8 cellular contexts compared by ENCODE assay signal in the genomic region with DNA sequence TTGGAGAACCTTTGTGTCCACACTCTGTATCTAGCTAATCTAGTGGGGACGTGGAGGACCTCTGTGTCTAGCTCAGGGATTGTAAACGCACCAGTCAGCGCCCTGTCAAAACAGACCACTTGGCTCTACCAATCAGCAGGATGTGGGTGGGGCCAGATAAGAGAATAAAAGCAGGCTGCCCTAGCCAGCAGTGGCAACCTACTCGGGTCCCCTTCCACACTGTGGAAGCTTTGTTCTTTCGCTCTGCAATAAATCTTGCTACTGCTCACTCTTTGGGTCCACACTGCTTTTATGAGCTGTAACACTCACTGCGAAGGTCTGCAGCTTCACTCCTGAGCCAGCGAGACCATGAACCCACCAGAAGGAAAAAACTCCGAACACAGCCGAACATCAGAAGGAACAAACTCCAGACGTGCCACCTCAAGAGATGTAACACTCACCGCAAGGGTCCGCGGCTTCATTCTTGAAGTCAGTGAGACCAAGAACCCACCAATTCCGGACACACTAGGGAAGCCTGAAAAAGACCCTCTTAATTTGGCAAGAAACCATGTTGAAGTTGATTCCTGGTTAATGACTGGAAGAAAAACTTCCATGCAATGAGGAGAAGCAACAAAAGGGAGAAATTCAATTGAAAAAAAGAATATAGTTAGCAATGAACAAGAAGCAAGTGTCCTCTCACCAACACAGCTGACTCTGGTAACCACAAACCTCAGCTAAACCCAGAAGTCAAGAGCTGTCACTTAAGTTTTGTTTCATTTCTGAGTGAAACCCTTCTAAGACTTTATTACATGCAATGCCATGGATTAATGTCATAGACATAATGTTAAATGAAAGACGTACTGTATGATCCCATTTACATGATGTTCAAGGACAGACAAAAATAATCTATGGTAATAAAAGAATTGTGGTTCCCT. TPM values are rescaled to one million over a fixed set of nuclear protein-coding genes. Genes with fewer than 3 reads are reported as not detected.
DNase-seq lines count a peak whose midpoint lies in the region; ATAC-seq lines count a peak whose summit lies in the region.
"Not testable (repeated sequence)": the region's sequence is repeated elsewhere in the genome, so short reads cannot be mapped to it uniquely, and the experiment has no call there.

No MANE protein-coding gene starts in this region.

- H3K27me3 ChIP-seq in BLaER1 treated with 17β-estradiol and CSF1 and Interleukin-3, amounts not matched to agents 10 nM and 100 nM, result not testable (repeated sequence)

- CTCF ChIA-PET in activated CD4-positive, alpha-beta T cell treated with anti-CD3 and anti-CD28 coated beads for 36 hours (lab: Charles Lee), result interaction anchor here (1.2 to 5.7 kb wide), 5 partner anchors 9 to 296 kb away, joined by 3 to 28 read pairs (median 5); partner anchors contain the start of gene ARHGEF3

- peak overlapping the region in 6 of 11 experiments; percentile 27 to 72 (median 58); a peak in 10 of 22 replicates for H3K9ac ChIP-seq in BLaER1 treated with 17β-estradiol and CSF1 and Interleukin-3, amounts not matched to agents 10 nM and 100 nM

- not testable (repeated sequence) for H3K36me3 Mint-ChIP-seq in activated CD4-positive, alpha-beta T cell treated with anti-CD3 and anti-CD28 coated beads for 36 hours (ENCODE audit: low read depth); activated naive CD8-positive, alpha-beta T cell treated with anti-CD3 and anti-CD28 coated beads for 36 hours; natural killer cell treated with Interleukin-12 subunit alpha and Interleukin-12 subunit beta and Interleukin-15 and Interleukin-18, amount 100 ng/mL, for 72 hours

- H3K36me3 ChIP-seq in BLaER1 treated with 17β-estradiol and CSF1 and Interleukin-3, amounts not matched to agents 10 nM and 100 nM, result not testable (repeated sequence)

- H4K20me1 ChIP-seq in BLaER1 treated with 17β-estradiol and CSF1 and Interleukin-3, amounts not matched to agents 10 nM and 100 nM, result not testable (repeated sequence)

- peaks cover 45% of the 10 kb centered on the region for H3K4me1 Mint-ChIP-seq in activated CD4-positive, alpha-beta T cell treated with anti-CD3 and anti-CD28 coated beads for 36 hours
- peaks cover 47% of the 10 kb centered on the region for H3K4me1 Mint-ChIP-seq in activated naive CD8-positive, alpha-beta T cell treated with anti-CD3 and anti-CD28 coated beads for 36 hours
- H3K4me1 Mint-ChIP-seq in natural killer cell treated with Interleukin-12 subunit alpha and Interleukin-12 subunit beta and Interleukin-15 and Interleukin-18, amount 100 ng/mL, for 72 hours (ENCODE audit: low read depth in 2 of 2), result peaks cover 33 to 40% of the 10 kb centered on the region in 2 donors

- POLR2A ChIA-PET in activated CD4-positive, alpha-beta T cell treated with anti-CD3 and anti-CD28 coated beads for 36 hours (lab: Charles Lee), result interaction anchor here (0.6 to 1.2 kb wide), 3 partner anchors 10 to 58 kb away, joined by 4 to 7 read pairs (median 6); partner anchors contain the start of gene TASOR

- peaks cover 0 to 19% (median 7%) of the 10 kb centered on the region in 11 experiments; a peak in 10 of 22 replicates for H3K9me3 ChIP-seq in BLaER1 treated with 17β-estradiol and CSF1 and Interleukin-3, amounts not matched to agents 10 nM and 100 nM (replicated peaks in 1 of 11)

- H3K9me3 Mint-ChIP-seq in activated CD4-positive, alpha-beta T cell treated with anti-CD3 and anti-CD28 coated beads for 36 hours (ENCODE audit: low read depth); activated naive CD8-positive, alpha-beta T cell treated with anti-CD3 and anti-CD28 coated beads for 36 hours; natural killer cell treated with Interleukin-12 subunit alpha and Interleukin-12 subunit beta and Interleukin-15 and Interleukin-18, amount 100 ng/mL, for 72 hours: not testable (repeated sequence)

- peak overlapping the region in 2 of 10 experiments; percentile 0 to 20; a peak in 1 of 20 replicates for H3K4me3 ChIP-seq in BLaER1 treated with 17β-estradiol and CSF1 and Interleukin-3, amounts not matched to agents 10 nM and 100 nM

- H3K27ac ChIP-seq in BLaER1 treated with 17β-estradiol and CSF1 and Interleukin-3, amounts not matched to agents 10 nM and 100 nM, result peak overlapping the region in 9 of 11 experiments; percentile 32 to 95 (median 83); a peak in 17 of 22 replicates

- intact Hi-C loops in activated CD4-positive, alpha-beta T cell treated with anti-CD3 and anti-CD28 coated beads for 36 hours (cut with DNase I, micrococcal nuclease), result not testable (repeated sequence)

- H3K4me2 ChIP-seq in BLaER1 treated with 17β-estradiol and CSF1 and Interleukin-3, amounts not matched to agents 10 nM and 100 nM, result peak overlapping the region; percentile 34 to 89 (median 80); a peak in 21 of 22 replicates

- peak; percentile 17 for DNase-seq in LHCN-M2 (ENCODE audit: low read depth)
- DNase-seq in activated CD4-positive, alpha-beta T cell treated with anti-CD3 and anti-CD28 coated beads for 36 hours, result peak; percentile 68
- DNase-seq in activated naive CD8-positive, alpha-beta T cell treated with anti-CD3 and anti-CD28 coated beads for 36 hours, result peak; percentile 36
- peak; percentile 80 for DNase-seq in natural killer cell treated with Interleukin-12 subunit alpha and Interleukin-12 subunit beta and Interleukin-15 and Interleukin-18, amount 100 ng/mL, for 72 hours (ENCODE audit: low spot score)

- peak overlapping the region; percentile 71 for H3K4me3 Mint-ChIP-seq in activated CD4-positive, alpha-beta T cell treated with anti-CD3 and anti-CD28 coated beads for 36 hours
- H3K4me3 Mint-ChIP-seq in activated naive CD8-positive, alpha-beta T cell treated with anti-CD3 and anti-CD28 coated beads for 36 hours, result peak overlapping the region; percentile 77
- H3K4me3 Mint-ChIP-seq in natural killer cell treated with Interleukin-12 subunit alpha and Interleukin-12 subunit beta and Interleukin-15 and Interleukin-18, amount 100 ng/mL, for 72 hours, result peak overlapping the region; percentile 84

- H3K27me3 Mint-ChIP-seq in activated CD4-positive, alpha-beta T cell treated with anti-CD3 and anti-CD28 coated beads for 36 hours; activated naive CD8-positive, alpha-beta T cell treated with anti-CD3 and anti-CD28 coated beads for 36 hours; natural killer cell treated with Interleukin-12 subunit alpha and Interleukin-12 subunit beta and Interleukin-15 and Interleukin-18, amount 100 ng/mL, for 72 hours: not testable (repeated sequence)

- H3K4me1 ChIP-seq in BLaER1 treated with 17β-estradiol and CSF1 and Interleukin-3, amounts not matched to agents 10 nM and 100 nM, result peaks cover 17 to 81% (median 45%) of the 10 kb centered on the region in 10 experiments

- peak; percentile 63 for ATAC-seq in GM18520 (IDR thresholded peaks at IDR 0.05; ENCODE audit: unreplicated experiment)
- ATAC-seq in GM21447 (IDR thresholded peaks at IDR 0.05; ENCODE audit: unreplicated experiment), result peak; percentile 70
- peak; percentile 77 for ATAC-seq in HG02943 (IDR thresholded peaks at IDR 0.05; ENCODE audit: low read depth, unreplicated experiment)
- peak; percentile 88 for ATAC-seq in activated CD4-positive, alpha-beta T cell treated with anti-CD3 and anti-CD28 coated beads for 36 hours
- ATAC-seq in natural killer cell treated with Interleukin-12 subunit alpha and Interleukin-12 subunit beta and Interleukin-15 and Interleukin-18, amount 100 ng/mL, for 72 hours, result peak; percentile 90 to 91

- H3K27ac Mint-ChIP-seq in activated CD4-positive, alpha-beta T cell treated with anti-CD3 and anti-CD28 coated beads for 36 hours, result peak overlapping the region; percentile 80
- peak overlapping the region; percentile 81 for H3K27ac Mint-ChIP-seq in activated naive CD8-positive, alpha-beta T cell treated with anti-CD3 and anti-CD28 coated beads for 36 hours
- H3K27ac Mint-ChIP-seq in natural killer cell treated with Interleukin-12 subunit alpha and Interleukin-12 subunit beta and Interleukin-15 and Interleukin-18, amount 100 ng/mL, for 72 hours, result peak overlapping the region; percentile 59 to 69

RNA-seq across cellular contexts. Expression of gene TASOR, which starts 9.7 kb away (rescaled TPM):
- 58.7 and 72.3 TPM in 2 replicates for total RNA-seq in LHCN-M2 (2014; rRNA removed)
- 11.9 TPM for polyA plus RNA-seq in LHCN-M2 (2012)
- total RNA-seq in activated CD4-positive, alpha-beta T cell treated with anti-CD3 and anti-CD28 coated beads for 36 hours, result 10 to 100 TPM; 56.8 to 65.6 TPM
- total RNA-seq in activated naive CD8-positive, alpha-beta T cell treated with anti-CD3 and anti-CD28 coated beads for 36 hours, result 10 to 100 TPM; 50.5 TPM
- total RNA-seq in natural killer cell treated with Interleukin-12 subunit alpha and Interleukin-12 subunit beta and Interleukin-15 and Interleukin-18, amount 100 ng/mL, for 72 hours, result 10 to 100 TPM; 50.4 to 56.4 TPM

Comparison
In these comparisons a context has a peak if more than half of its experiments do, and no peak if none do; other contexts are left out.
1. DNase-seq: peak in every context shown above with its lines; median percentile 80 in natural killer cell treated with Interleukin-12 subunit alpha and Interleukin-12 subunit beta and Interleukin-15 and Interleukin-18, amount 100 ng/mL, for 72 hours; 68 in activated CD4-positive, alpha-beta T cell treated with anti-CD3 and anti-CD28 coated beads for 36 hours; 36 in activated naive CD8-positive, alpha-beta T cell treated with anti-CD3 and anti-CD28 coated beads for 36 hours; 17 in LHCN-M2.